Comparison of ENCODE assay signal across 1 cellular context in the genomic region with DNA sequence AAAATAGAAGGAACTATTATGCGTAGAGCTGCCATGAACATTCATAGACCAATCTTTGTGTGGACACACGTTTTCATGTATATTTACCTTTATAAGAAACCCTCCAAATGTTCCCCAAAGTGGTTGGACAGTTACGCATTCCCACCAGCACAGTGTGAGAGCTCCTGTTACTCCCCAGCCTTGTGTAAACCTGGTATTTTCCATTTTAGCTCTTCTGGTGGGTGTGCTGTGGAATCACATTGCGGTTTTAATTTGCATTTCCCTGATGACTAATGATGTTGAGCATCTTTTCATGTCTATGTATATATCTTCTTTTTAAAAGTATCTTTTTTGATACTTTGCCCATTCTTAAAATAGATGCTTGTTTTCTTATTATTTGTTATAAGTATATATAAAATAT.
A peak's percentile ranks its signal among the peaks of the same experiment; 100 is the strongest.
TF ChIP-seq lines count a peak whose summit lies in the region.

No MANE protein-coding gene starts in this region.

TF ChIP-seq in K562, 482 proteins besides CTCF, POLR2A, EP300 and RAD21:
- no peak for TF ChIP-seq RAD51 (IDR thresholded peaks at IDR 0.05; ENCODE audit: borderline replicate concordance, low read depth)
- TF ChIP-seq, protein P1, sequence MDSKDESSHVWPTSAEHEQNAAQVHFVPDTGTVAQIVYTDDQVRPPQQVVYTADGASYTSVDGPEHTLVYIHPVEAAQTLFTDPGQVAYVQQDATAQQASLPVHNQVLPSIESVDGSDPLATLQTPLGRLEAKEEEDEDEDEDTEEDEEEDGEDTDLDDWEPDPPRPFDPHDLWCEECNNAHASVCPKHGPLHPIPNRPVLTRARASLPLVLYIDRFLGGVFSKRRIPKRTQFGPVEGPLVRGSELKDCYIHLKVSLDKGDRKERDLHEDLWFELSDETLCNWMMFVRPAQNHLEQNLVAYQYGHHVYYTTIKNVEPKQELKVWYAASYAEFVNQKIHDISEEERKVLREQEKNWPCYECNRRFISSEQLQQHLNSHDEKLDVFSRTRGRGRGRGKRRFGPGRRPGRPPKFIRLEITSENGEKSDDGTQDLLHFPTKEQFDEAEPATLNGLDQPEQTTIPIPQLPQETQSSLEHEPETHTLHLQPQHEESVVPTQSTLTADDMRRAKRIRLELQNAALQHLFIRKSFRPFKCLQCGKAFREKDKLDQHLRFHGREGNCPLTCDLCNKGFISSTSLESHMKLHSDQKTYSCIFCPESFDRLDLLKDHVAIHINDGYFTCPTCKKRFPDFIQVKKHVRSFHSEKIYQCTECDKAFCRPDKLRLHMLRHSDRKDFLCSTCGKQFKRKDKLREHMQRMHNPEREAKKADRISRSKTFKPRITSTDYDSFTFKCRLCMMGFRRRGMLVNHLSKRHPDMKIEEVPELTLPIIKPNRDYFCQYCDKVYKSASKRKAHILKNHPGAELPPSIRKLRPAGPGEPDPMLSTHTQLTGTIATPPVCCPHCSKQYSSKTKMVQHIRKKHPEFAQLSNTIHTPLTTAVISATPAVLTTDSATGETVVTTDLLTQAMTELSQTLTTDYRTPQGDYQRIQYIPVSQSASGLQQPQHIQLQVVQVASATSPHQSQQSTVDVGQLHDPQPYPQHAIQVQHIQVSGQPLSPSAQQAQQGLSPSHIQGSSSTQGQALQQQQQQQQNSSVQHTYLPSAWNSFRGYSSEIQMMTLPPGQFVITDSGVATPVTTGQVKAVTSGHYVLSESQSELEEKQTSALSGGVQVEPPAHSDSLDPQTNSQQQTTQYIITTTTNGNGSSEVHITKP (IDR thresholded peaks at IDR 0.05; ENCODE audit: partially characterized antibody): peak; percentile 35
- TF ChIP-seq ZNF57 (CRISPR knock-in tag; IDR thresholded peaks at IDR 0.05): no peak
- no peak for TF ChIP-seq ZNF311 (CRISPR knock-in tag; IDR thresholded peaks at IDR 0.05)
- no peak for TF ChIP-seq ZEB2 (IDR thresholded peaks at IDR 0.05)
